In the genomic region with DNA sequence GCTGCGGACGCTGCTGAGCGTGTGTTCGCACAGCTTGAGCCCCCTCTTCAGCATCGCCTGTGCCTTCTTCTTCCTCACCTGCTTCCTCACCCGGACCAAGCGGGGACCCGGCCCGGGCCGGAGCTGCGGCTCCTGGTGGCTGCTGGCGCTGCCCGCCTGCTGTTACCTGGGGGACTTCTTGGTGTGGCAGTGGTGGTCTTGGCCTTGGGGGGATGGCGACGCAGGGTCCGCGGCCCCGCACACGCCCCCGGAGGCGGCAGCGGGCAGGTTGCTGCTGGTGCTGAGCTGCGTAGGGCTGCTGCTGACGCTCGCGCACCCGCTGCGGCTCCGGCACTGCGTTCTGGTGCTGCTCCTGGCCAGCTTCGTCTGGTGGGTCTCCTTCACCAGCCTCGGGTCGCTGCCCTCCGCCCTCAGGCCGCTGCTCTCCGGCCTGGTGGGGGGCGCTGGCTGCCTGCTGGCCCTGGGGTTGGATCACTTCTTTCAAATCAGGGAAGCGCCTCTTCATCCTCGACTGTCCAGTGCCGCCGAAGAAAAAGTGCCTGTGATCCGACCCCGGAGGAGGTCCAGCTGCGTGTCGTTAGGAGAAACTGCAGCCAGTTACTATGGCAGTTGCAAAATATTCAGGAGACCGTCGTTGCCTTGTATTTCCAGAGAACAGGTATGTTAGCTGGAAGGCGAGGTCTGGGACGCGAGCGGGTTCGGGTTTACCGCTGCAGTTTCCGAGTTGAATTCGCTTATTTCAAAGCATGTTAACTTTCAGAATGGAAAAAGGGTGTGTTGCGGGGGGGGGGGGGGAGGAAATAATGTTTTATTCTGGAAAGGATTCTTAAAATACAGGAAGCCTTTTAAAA, we compare ENCODE assay signal across 8 cellular contexts. TPM values are rescaled to one million over a fixed set of nuclear protein-coding genes. Genes with fewer than 3 reads are reported as not detected.
DNase-seq lines count a peak whose midpoint lies in the region; ATAC-seq and TF ChIP-seq lines count a peak whose summit lies in the region.

No MANE protein-coding gene starts in this region.

- peak overlapping the region; percentile 59 for H3K4me3 Mint-ChIP-seq in HFFc6
- peak overlapping the region; percentile 71 for H3K4me3 Mint-ChIP-seq in activated CD4-positive, alpha-beta memory T cell treated with anti-CD3 and anti-CD28 coated beads for 36 hours

- peak; percentile 42 for ATAC-seq in GM18498 (IDR thresholded peaks at IDR 0.05; ENCODE audit: unreplicated experiment)

- CTCF ChIA-PET in activated CD4-positive, alpha-beta memory T cell treated with anti-CD3 and anti-CD28 coated beads for 36 hours (lab: Charles Lee) = interaction anchor here (0.6 to 2.8 kb wide), 18 partner anchors 27 to 330 kb away, joined by 3 to 42 read pairs (median 5); a partner anchor contains a TSS

- POLR2A ChIA-PET in activated CD4-positive, alpha-beta memory T cell treated with anti-CD3 and anti-CD28 coated beads for 36 hours (lab: Charles Lee) = interaction anchor here (0.7 to 4.5 kb wide), 15 partner anchors 8 to 263 kb away, joined by 3 to 30 read pairs (median 6); a partner anchor contains a TSS

- H3K36me3 ChIP-seq in effector memory CD4-positive, alpha-beta T cell (ENCODE audit: control insufficient read depth, insufficient read depth, low read length) = no peaks in the 10 kb centered on the region
- H3K36me3 ChIP-seq in mucosa of rectum (ENCODE audit: control insufficient read depth in 2 of 2, insufficient read depth in 2 of 2, low read length in 2 of 2) (no peaks in the 10 kb centered on the region), subcutaneous abdominal adipose tissue (ENCODE audit: control insufficient read depth in 5 of 5, insufficient read depth in 5 of 5, low read length in 5 of 5) (no peaks in the 10 kb centered on the region)

- intact Hi-C loops in activated CD4-positive, alpha-beta memory T cell treated with anti-CD3 and anti-CD28 coated beads for 36 hours (cut with micrococcal nuclease) = loop anchor here (1.0 to 10.0 kb wide), 10 partner anchors 8 to 430 kb away; a partner anchor contains a TSS

- H3K27ac Mint-ChIP-seq in HFFc6 = no peak overlapping the region
- H3K27ac Mint-ChIP-seq in activated CD4-positive, alpha-beta memory T cell treated with anti-CD3 and anti-CD28 coated beads for 36 hours = peak overlapping the region; percentile 89

- H3K9ac ChIP-seq in mucosa of rectum (ENCODE audit: low read depth in 1 of 2, low read length in 2 of 2) (peak overlapping the region; percentile 79 to 95), subcutaneous abdominal adipose tissue (ENCODE audit: low read length in 5 of 5) (peak overlapping the region; percentile 68 to 92 (median 79))

- peak overlapping the region; percentile 96 for H3K4me3 ChIP-seq in effector memory CD4-positive, alpha-beta T cell (ENCODE audit: insufficient read depth, low read depth, low read length, poor library complexity, severe bottlenecking)
- H3K4me3 ChIP-seq in mucosa of rectum (ENCODE audit: low read length in 2 of 2) (peak overlapping the region; percentile 78 to 97), subcutaneous abdominal adipose tissue (ENCODE audit: low read depth in 1 of 5, low read length in 5 of 5) (peak overlapping the region; percentile 83 to 95 (median 89))

- H3K9me3 Mint-ChIP-seq in HFFc6 = no peaks in the 10 kb centered on the region
- no peaks in the 10 kb centered on the region for H3K9me3 Mint-ChIP-seq in activated CD4-positive, alpha-beta memory T cell treated with anti-CD3 and anti-CD28 coated beads for 36 hours

- no peaks in the 10 kb centered on the region for H3K9me3 ChIP-seq in effector memory CD4-positive, alpha-beta T cell (ENCODE audit: control insufficient read depth, low read length)
- no peaks in the 10 kb centered on the region for H3K9me3 ChIP-seq in mucosa of rectum (ENCODE audit: control insufficient read depth in 2 of 2, low read length in 2 of 2)
- H3K9me3 ChIP-seq in subcutaneous abdominal adipose tissue (ENCODE audit: control insufficient read depth in 5 of 5, low read length in 5 of 5) = no peaks in the 10 kb centered on the region

- H3K4me1 ChIP-seq in effector memory CD4-positive, alpha-beta T cell (ENCODE audit: control insufficient read depth, insufficient read depth, low read length, poor library complexity, severe bottlenecking) = peaks cover 2% of the 10 kb centered on the region
- peaks cover 6 to 17% of the 10 kb centered on the region in 2 donors for H3K4me1 ChIP-seq in mucosa of rectum (ENCODE audit: control insufficient read depth in 2 of 2, insufficient read depth in 2 of 2, low read length in 2 of 2)
- peaks cover 0 to 36% (median 29%) of the 10 kb centered on the region in 5 donors for H3K4me1 ChIP-seq in subcutaneous abdominal adipose tissue (ENCODE audit: control insufficient read depth in 5 of 5, insufficient read depth in 5 of 5, low read length in 5 of 5)

- H3K27ac ChIP-seq in effector memory CD4-positive, alpha-beta T cell (ENCODE audit: insufficient read depth, low read length, poor library complexity, severe bottlenecking) = peak overlapping the region; percentile 76
- peak overlapping the region; percentile 80 to 88 for H3K27ac ChIP-seq in mucosa of rectum (ENCODE audit: low read depth in 2 of 2, low read length in 2 of 2)
- H3K27ac ChIP-seq in subcutaneous abdominal adipose tissue (ENCODE audit: low read depth, low read length) = peak overlapping the region; percentile 90

- H3K27me3 Mint-ChIP-seq in HFFc6 (ENCODE audit: insufficient read depth) = peaks cover 18% of the 10 kb centered on the region
- H3K27me3 Mint-ChIP-seq in activated CD4-positive, alpha-beta memory T cell treated with anti-CD3 and anti-CD28 coated beads for 36 hours = no peaks in the 10 kb centered on the region

- H3K4me1 Mint-ChIP-seq in HFFc6 (ENCODE audit: low read depth) = peaks cover 8% of the 10 kb centered on the region; the same call in 1 of the 2 replicates
- peaks cover 54% of the 10 kb centered on the region for H3K4me1 Mint-ChIP-seq in activated CD4-positive, alpha-beta memory T cell treated with anti-CD3 and anti-CD28 coated beads for 36 hours (ENCODE audit: low read depth)

- DNase-seq in HFFc6 (no peak), NCI-H1105 (lab: John Stamatoyannopoulos, UW) (peak; percentile 23), mesenteric fat pad (ENCODE audit: low spot score) (no peak)
- peak; percentile 53 for DNase-seq in activated CD4-positive, alpha-beta memory T cell treated with anti-CD3 and anti-CD28 coated beads for 36 hours
- DNase-seq in effector memory CD4-positive, alpha-beta T cell = peak in 2 of 3 donors; percentile 9 to 17

- no peak for TF ChIP-seq CTCF in HFFc6 (IDR thresholded peaks at IDR 0.05)

- H3K27me3 ChIP-seq in effector memory CD4-positive, alpha-beta T cell (replicated peaks; ENCODE audit: control insufficient read depth, insufficient read depth, low read length, poor library complexity, severe bottlenecking) = no peaks in the 10 kb centered on the region
- H3K27me3 ChIP-seq in mucosa of rectum (ENCODE audit: control insufficient read depth in 2 of 2, insufficient read depth in 2 of 2, low read length in 2 of 2) (no peaks in the 10 kb centered on the region), subcutaneous abdominal adipose tissue (ENCODE audit: control insufficient read depth in 5 of 5, insufficient read depth in 4 of 5, low read length in 5 of 5) (no peaks in the 10 kb centered on the region)

- H3K36me3 Mint-ChIP-seq in HFFc6 (ENCODE audit: low read depth) = no peaks in the 10 kb centered on the region
- H3K36me3 Mint-ChIP-seq in activated CD4-positive, alpha-beta memory T cell treated with anti-CD3 and anti-CD28 coated beads for 36 hours = peaks cover 21% of the 10 kb centered on the region

RNA-seq across cellular contexts. Expression of a gene that starts 1.0 kb away (rescaled TPM):
- under 1 TPM in 2 of 6 experiments, not detected in 4; 0.05 to 0.06 TPM for total RNA-seq in HFFc6 (2021; fragmentation: NEBNext Ultra II Directional; extraction: Animal tissue kit (Norgen Biotek cat#: 25700))
- total RNA-seq in activated CD4-positive, alpha-beta memory T cell treated with anti-CD3 and anti-CD28 coated beads for 36 hours = 10 to 100 TPM; 21.6 to 21.8 TPM
- 71.5 TPM for total RNA-seq in mesenteric fat pad

Comparison
In these comparisons a context has a peak if more than half of its experiments do, and no peak if none do; other contexts are left out.
1. DNase-seq: peak in NCI-H1105 (single experiment), activated CD4-positive, alpha-beta memory T cell treated with anti-CD3 and anti-CD28 coated beads for 36 hours (single experiment) and effector memory CD4-positive, alpha-beta T cell (2 of 3); none in HFFc6 (single experiment) and mesenteric fat pad (single experiment).
2. RNA of a gene that starts 1.0 kb away (total RNA-seq): 71.5 TPM in mesenteric fat pad (single experiment) and 21.6 to 21.8 TPM in activated CD4-positive, alpha-beta memory T cell treated with anti-CD3 and anti-CD28 coated beads for 36 hours; 0.05 to 0.06 TPM in HFFc6; every median in the first group is over 10 times any median in the second.
3. Peak in every context shown above with its lines, with median percentiles within 50 percentile points of each other: H3K27ac ChIP-seq and H3K4me3 ChIP-seq.